Comparison of ENCODE assay signal across 8 cellular contexts in genomic region chr17:41786227-41787020, GRCh38. TPM values are rescaled to one million over a fixed set of nuclear protein-coding genes. Genes with fewer than 3 reads are reported as not detected.
DNase-seq lines count a peak whose midpoint lies in the region; FAIRE-seq and TF ChIP-seq lines count a peak whose summit lies in the region.

TSS of gene JUP (minus strand) at chr17:41786711. CDS start at chr17:41771854, 14,857 bp downstream.

- H2BK15ac ChIP-seq in mesenchymal stem cell (ENCODE audit: low read depth, poor library complexity, severe bottlenecking) = peak within 1 kb of the TSS; percentile 91

- H4K8ac ChIP-seq in mesenchymal stem cell (ENCODE audit: low read length) = peak within 1 kb of the TSS; percentile 79

- H3K18ac ChIP-seq in mesenchymal stem cell (ENCODE audit: low read depth in 1 of 2, low read length in 2 of 2) = peak within 1 kb of the TSS; percentile 78 to 96

- DNase-seq in AG09319 (ENCODE audit: extremely low read depth, low read depth) = peak; percentile 91
- peak; percentile 94 for DNase-seq in GM19240 (ENCODE audit: insufficient read length, low spot score)
- DNase-seq in HTR-8/SVneo (ENCODE audit: insufficient read length, low spot score) = peak; percentile 100
- peak; percentile 95 for DNase-seq in NOMO-1 treated with dmso at 0.1 percent for 144 hours (lab: John Stamatoyannopoulos, UW; ENCODE audit: unreplicated experiment)
- DNase-seq in activated CD8-positive, alpha-beta memory T cell treated with anti-CD3 and anti-CD28 coated beads, Interleukin-2, amount 50 U/mL, for 4 hours = peak; percentile 87
- DNase-seq in endodermal cell = peak; percentile 100
- DNase-seq in mesenchymal stem cell = peak; percentile 100
- peak; percentile 63 for DNase-seq in stimulated activated CD8-positive, alpha-beta memory T cell treated with anti-CD3 and anti-CD28 coated beads, Interleukin-12 subunit alpha, Interleukin-12 subunit beta, amount 100 ng/mL, for 24 hours (ENCODE audit: extremely low read depth)

- H2BK120ac ChIP-seq in mesenchymal stem cell (ENCODE audit: low read depth, low read length) = peak within 1 kb of the TSS; percentile 64

- H3K4me1 Mint-ChIP-seq in endodermal cell = peaks cover 25% of the 10 kb centered on the region

- H2BK12ac ChIP-seq in mesenchymal stem cell (ENCODE audit: low read length in 2 of 2) = peak within 1 kb of the TSS in 1 of 2 experiments; percentile 75

- H2AFZ ChIP-seq in mesenchymal stem cell (ENCODE audit: low read depth, low read length) = no peak within 1 kb of the TSS

- no peaks in the 10 kb centered on the region for H3K79me1 ChIP-seq in mesenchymal stem cell (replicated peaks; ENCODE audit: low read length, poor library complexity, severe bottlenecking)

- H4K91ac ChIP-seq in mesenchymal stem cell (ENCODE audit: low read length) = peak within 1 kb of the TSS; percentile 79

- H3K36me3 Mint-ChIP-seq in endodermal cell (ENCODE audit: low read depth) = peaks cover 13% of the 10 kb centered on the region

- peak within 1 kb of the TSS; percentile 94 for H2AK5ac ChIP-seq in mesenchymal stem cell (ENCODE audit: low read length, severe bottlenecking)

- FAIRE-seq in HTR-8/SVneo (lab: Jason Lieb, UNC) = peak; percentile 97

- H3K9me3 Mint-ChIP-seq in endodermal cell = no peaks in the 10 kb centered on the region

- peak within 1 kb of the TSS in 1 of 2 experiments; percentile 81 for H3K23ac ChIP-seq in mesenchymal stem cell (ENCODE audit: low read length in 2 of 2)

- H3K14ac ChIP-seq in mesenchymal stem cell (ENCODE audit: low read length in 2 of 2) = peak within 1 kb of the TSS in 1 of 2 experiments; percentile 95

- H3K9me3 ChIP-seq in endodermal cell (ENCODE audit: control insufficient read depth, low read length) = no peaks in the 10 kb centered on the region
- H3K9me3 ChIP-seq in mesenchymal stem cell (ENCODE audit: control insufficient read depth, low read length) = no peaks in the 10 kb centered on the region

- H3K36me3 ChIP-seq in endodermal cell (ENCODE audit: control insufficient read depth, insufficient read depth, low read length) (peaks cover 19% of the 10 kb centered on the region), mesenchymal stem cell (ENCODE audit: control insufficient read depth in 1 of 2, insufficient read depth in 2 of 2, low read depth in 1 of 2, low read length in 2 of 2) (peaks cover 0 to 21% of the 10 kb centered on the region in 2 experiments)

- peak within 1 kb of the TSS; percentile 96 for H3K27ac Mint-ChIP-seq in endodermal cell

- 0 to 1% methylated on average over 58 to 79 of the region's 79 CpGs for WGBS in endodermal cell (ENCODE audit: insufficient coverage in 1 of 2, insufficient read length in 1 of 2), 2 experiments
- WGBS in mesenchymal stem cell = under 1% methylated on average over 77 of the region's 79 CpGs

- peak within 1 kb of the TSS; percentile 89 for H2BK5ac ChIP-seq in mesenchymal stem cell (ENCODE audit: low read depth, low read length, poor library complexity, severe bottlenecking)

- H3K4me3 ChIP-seq in endodermal cell (ENCODE audit: low read length) = peak within 1 kb of the TSS; percentile 93
- H3K4me3 ChIP-seq in mesenchymal stem cell (ENCODE audit: insufficient read depth in 1 of 2, low read depth in 1 of 2, low read length in 2 of 2) = peak within 1 kb of the TSS; percentile 71 to 96

- H3K27me3 ChIP-seq in endodermal cell (ENCODE audit: control insufficient read depth, insufficient read depth, low read length, poor library complexity, severe bottlenecking) (no peaks in the 10 kb centered on the region), mesenchymal stem cell (ENCODE audit: control insufficient read depth in 1 of 2, insufficient read depth in 1 of 2, low read length in 2 of 2) (peaks cover 0 to 39% of the 10 kb centered on the region in 2 experiments)

- peak within 1 kb of the TSS; percentile 61 to 98 for H3K4ac ChIP-seq in mesenchymal stem cell (ENCODE audit: low read depth in 1 of 2, low read length in 2 of 2)

- H3K4me3 Mint-ChIP-seq in endodermal cell = peak within 1 kb of the TSS; percentile 81

- no peak; the same call in 1 of the 2 replicates for TF ChIP-seq CTCF in AG09319 (IDR thresholded peaks at IDR 0.05; ENCODE audit: low read depth, low read length)
- peak; percentile 98 for TF ChIP-seq CTCF in endodermal cell (conservative IDR thresholded peaks at IDR 0.05)

- H3K27me3 Mint-ChIP-seq in endodermal cell (ENCODE audit: insufficient read depth) = peaks cover 16% of the 10 kb centered on the region

- H3K9ac ChIP-seq in endodermal cell (ENCODE audit: extremely low read depth, low read length, poor library complexity, severe bottlenecking) (peak within 1 kb of the TSS; percentile 68), mesenchymal stem cell (ENCODE audit: low read length) (peak within 1 kb of the TSS; percentile 36)

- H3K27ac ChIP-seq in endodermal cell (ENCODE audit: low read depth, low read length) (peak within 1 kb of the TSS; percentile 83), mesenchymal stem cell (ENCODE audit: low read length, poor library complexity, severe bottlenecking) (peak within 1 kb of the TSS; percentile 88)

- peaks cover 3% of the 10 kb centered on the region for H3K4me1 ChIP-seq in endodermal cell (ENCODE audit: control insufficient read depth, insufficient read depth, low read length)
- H3K4me1 ChIP-seq in mesenchymal stem cell (ENCODE audit: control insufficient read depth, insufficient read depth, low read depth, low read length) = peaks cover 20% of the 10 kb centered on the region

- H3K4me2 ChIP-seq in mesenchymal stem cell (ENCODE audit: low read length, poor library complexity, severe bottlenecking) = peak within 1 kb of the TSS; percentile 87

RNA-seq across cellular contexts. Expression of gene JUP, which starts in this region (rescaled TPM):
- 100 to 1,000 TPM; 112 to 167 TPM for total RNA-seq in endodermal cell
- polyA plus RNA-seq in endodermal cell (2013, experiment 1 of 2) = 71.5 TPM
- 69.3 TPM for polyA plus RNA-seq in endodermal cell (2013, experiment 2 of 2)
- 146 TPM for polyA plus RNA-seq in mesenchymal stem cell (2013, experiment 1 of 2)
- polyA plus RNA-seq in mesenchymal stem cell (2013, experiment 2 of 2) = 140 TPM

Comparison
In these comparisons a context has a peak if more than half of its experiments do, and no peak if none do; other contexts are left out.
1. Peak in every context shown above with its lines: DNase-seq, H3K4me3 ChIP-seq and H3K27ac ChIP-seq.